Comparison of ENCODE assay signal across 9 cellular contexts in genomic region chr3:165195628-165196576, GRCh38. TPM values are rescaled to one million over a fixed set of nuclear protein-coding genes. Genes with fewer than 3 reads are reported as not detected.
DNase-seq lines count a peak whose midpoint lies in the region; ATAC-seq and TF ChIP-seq lines count a peak whose summit lies in the region.
"Had no signal": no experiment of that assay in that cellular context is flagged by ENCODE, and none has a peak within 500 bp of the region (broad histone marks: within the 10 kb centered on the region; RNA-seq: fewer than 3 reads in every experiment).

TSS of gene SLITRK3 (minus strand) at chr3:165196384. CDS start at chr3:165190830, 5,554 bp downstream.

- no peak for TF ChIP-seq EP300 in transverse colon (IDR thresholded peaks at IDR 0.05; ENCODE audit: low read depth)

- H3K36me3 ChIP-seq in lower lobe of right lung (no peaks in the 10 kb centered on the region), transverse colon (no peaks in the 10 kb centered on the region), adrenal gland (replicated peaks in 1 of 2) (no peaks in the 10 kb centered on the region)
- H3K36me3 ChIP-seq: SJSA1 had no signal

- WGBS in transverse colon (ENCODE audit: low coverage in 1 of 2), 2 donors: 13 to 17% methylated on average over 13 to 43 of the region's 43 CpGs
- WGBS in adrenal gland, 4 donors: 3 to 9% (median 5%) methylated on average over 29 to 43 of the region's 43 CpGs

- H3K4me3 Mint-ChIP-seq in activated T-cell treated with anti-CD3 and anti-CD28 coated beads, Interleukin-2, amount 50 U/mL, for 72 hours: peak within 1 kb of the TSS; percentile 74 to 84

- peak within 1 kb of the TSS; percentile 44 for H3K4me3 ChIP-seq in lower lobe of right lung
- peak within 1 kb of the TSS; percentile 3 to 56 (median 36) for H3K4me3 ChIP-seq in transverse colon
- H3K4me3 ChIP-seq in adrenal gland: peak within 1 kb of the TSS in 2 of 4 donors; percentile 21 to 25
- H3K4me3 ChIP-seq: SJSA1 had no signal

- peaks cover 17% of the 10 kb centered on the region for H3K4me1 Mint-ChIP-seq in activated T-cell treated with anti-CD3 and anti-CD28 coated beads, Interleukin-2, amount 50 U/mL, for 72 hours (ENCODE audit: low read depth)

- intact Hi-C loops in lower lobe of right lung (cut with DNase I): no loop called here
- intact Hi-C loops in transverse colon (cut with DNase I; ENCODE audit: low total_unique reads): no loop called here
- intact Hi-C loops in adrenal gland (cut with DNase I): no loop called here

- H3K27me3 Mint-ChIP-seq in activated T-cell treated with anti-CD3 and anti-CD28 coated beads, Interleukin-2, amount 50 U/mL, for 72 hours (ENCODE audit: low read depth): peaks cover 64% of the 10 kb centered on the region

- TF ChIP-seq CTCF in lower lobe of right lung (IDR thresholded peaks at IDR 0.05) (no peak), transverse colon (IDR thresholded peaks at IDR 0.05) (no peak), adrenal gland (IDR thresholded peaks at IDR 0.05) (no peak)

- H3K36me3 Mint-ChIP-seq in activated T-cell treated with anti-CD3 and anti-CD28 coated beads, Interleukin-2, amount 50 U/mL, for 72 hours (ENCODE audit: insufficient read depth in 2 of 2): peaks cover 3 to 4% of the 10 kb centered on the region in 2 donors

- ATAC-seq in activated T-cell treated with anti-CD3 and anti-CD28 coated beads, Interleukin-2, amount 50 U/mL, for 72 hours (replicated peaks in 1 of 2): no peak
- peak; percentile 41 to 63 for ATAC-seq in lower lobe of right lung
- no peak for ATAC-seq in HG03175 (IDR thresholded peaks at IDR 0.05; ENCODE audit: unreplicated experiment)

- in situ Hi-C loops in transverse colon (cut with MboI; ENCODE audit: low pct_ligation_motif_present in 1 of 4, low pct_unique_long_range_greater_than_20kb in 1 of 4, low sequenced_read_pairs in 3 of 4): no loop called here

- no peak for DNase-seq in activated T-cell treated with anti-CD3 and anti-CD28 coated beads, Interleukin-2, amount 50 U/mL, for 72 hours
- DNase-seq in activated T-cell treated with anti-CD3 and anti-CD28 coated beads, Interleukin-2, amount 50 U/mL, for 1 hour: no peak
- DNase-seq in caudate nucleus (lab: John Stamatoyannopoulos, UW) (peak in 20 of 61 donors; percentile 24 to 74 (median 57)), lower lobe of right lung (no peak), transverse colon (no peak), adrenal gland (no peak), cerebellar nuclear complex (lab: John Stamatoyannopoulos, UW) (no peak)

- H3K9me3 ChIP-seq in lower lobe of right lung: no peaks in the 10 kb centered on the region
- H3K9me3 ChIP-seq in transverse colon: no peaks in the 10 kb centered on the region
- no peaks in the 10 kb centered on the region for H3K9me3 ChIP-seq in adrenal gland (replicated peaks in 1 of 3)
- H3K9me3 ChIP-seq: SJSA1 had no signal

- H3K4me1 ChIP-seq in lower lobe of right lung (peaks cover 27% of the 10 kb centered on the region), transverse colon (peaks cover 0 to 43% (median 21%) of the 10 kb centered on the region in 4 donors), adrenal gland (replicated peaks in 1 of 2) (peaks cover 12 to 15% of the 10 kb centered on the region in 2 donors)
- H3K4me1 ChIP-seq: SJSA1 had no signal

- TF ChIP-seq POLR2A in transverse colon (IDR thresholded peaks at IDR 0.05) (no peak), adrenal gland (IDR thresholded peaks at IDR 0.05) (no peak)

- H3K27ac ChIP-seq in caudate nucleus (ENCODE audit: low read depth, low read length) (peak within 1 kb of the TSS; percentile 85), lower lobe of right lung (no peak within 1 kb of the TSS), transverse colon (peak within 1 kb of the TSS in 2 of 4 donors; percentile 13 to 53), adrenal gland (no peak within 1 kb of the TSS)
- H3K27ac ChIP-seq: SJSA1 had no signal

- H3K9me3 Mint-ChIP-seq in activated T-cell treated with anti-CD3 and anti-CD28 coated beads, Interleukin-2, amount 50 U/mL, for 72 hours: peaks cover 0 to 2% of the 10 kb centered on the region in 2 donors

- H3K27ac Mint-ChIP-seq in activated T-cell treated with anti-CD3 and anti-CD28 coated beads, Interleukin-2, amount 50 U/mL, for 72 hours: no peak within 1 kb of the TSS

- H3K27me3 ChIP-seq in lower lobe of right lung (ENCODE audit: low read depth) (peaks cover 65% of the 10 kb centered on the region), transverse colon (peaks cover 92% of the 10 kb centered on the region), adrenal gland (peaks cover 65% of the 10 kb centered on the region)
- H3K27me3 ChIP-seq: SJSA1 had no signal

RNA-seq across cellular contexts. Expression of gene SLITRK3, which starts in this region (rescaled TPM):
- not detected for total RNA-seq in activated T-cell treated with anti-CD3 and anti-CD28 coated beads, Interleukin-2, amount 50 U/mL, for 72 hours
- total RNA-seq in lower lobe of right lung: 0.65 TPM
- total RNA-seq in transverse colon: under 1 TPM in 2 of 4 donors, not detected in 2; 0.55 to 0.64 TPM
- under 1 TPM in 1 of 8 donors, not detected in 7; 0.14 TPM for total RNA-seq in adrenal gland
- under 1 TPM in 2 of 3 donors, not detected in 1; 0.03 to 0.05 TPM for polyA plus RNA-seq in adrenal gland
- total RNA-seq: SJSA1 had no signal

Comparison
In these comparisons a context has a peak if more than half of its experiments do, and no peak if none do; other contexts are left out.
1. Peak in ATAC-seq and H3K4me3 ChIP-seq in lower lobe of right lung; RNA of the gene not detected or under 1 TPM.